Comparison of ENCODE assay signal across 20 cellular contexts in genomic region chr2:99088017-99088416, GRCh38.
DNase-seq lines count a peak whose midpoint lies in the region; ATAC-seq, FAIRE-seq and TF ChIP-seq lines count a peak whose summit lies in the region.
"Had no signal": no experiment of that assay in that cellular context is flagged by ENCODE, and none has a peak within 500 bp of the region (broad histone marks: within the 10 kb centered on the region; RNA-seq: fewer than 3 reads in every experiment).

No MANE protein-coding gene starts in this region.

- no peak for FAIRE-seq in D721Med (lab: Jason Lieb, UNC)
- FAIRE-seq: urothelium cell line had no signal

- TF ChIP-seq CTCF in KMS-11 (conservative IDR thresholded peaks at IDR 0.05; ENCODE audit: low read depth, low read length) (no peak), D721Med (IDR thresholded peaks at IDR 0.05; ENCODE audit: insufficient read depth, missing control alignments) (no peak)

- no peaks in the 10 kb centered on the region; the same call in 1 of the 2 replicates for H3K27me3 ChIP-seq in KMS-11 (ENCODE audit: insufficient read depth, low read depth)
- H3K27me3 ChIP-seq: neutrophil, sigmoid colon had no signal

- no peaks in the 10 kb centered on the region for H3K36me3 Mint-ChIP-seq in effector memory CD8-positive, alpha-beta T cell (ENCODE audit: insufficient read depth)

- no peak overlapping the region for H2AFZ ChIP-seq in KMS-11 (ENCODE audit: low read depth)

- H4K20me1 ChIP-seq in KMS-11 (ENCODE audit: insufficient read depth), result no peaks in the 10 kb centered on the region

- H3K4me1 Mint-ChIP-seq in effector memory CD8-positive, alpha-beta T cell (ENCODE audit: low read depth in 2 of 2), result peaks cover 3 to 8% of the 10 kb centered on the region in 2 donors
- H3K4me1 Mint-ChIP-seq: activated B cell treated with CpG ODN at 0.5 μM for 24 hours had no signal

- H3K4me3 Mint-ChIP-seq in effector memory CD8-positive, alpha-beta T cell, result no peak overlapping the region
- H3K4me3 Mint-ChIP-seq: activated B cell treated with CpG ODN at 0.5 μM for 24 hours; activated naive CD8-positive, alpha-beta T cell had no signal

- H3K9me3 Mint-ChIP-seq in effector memory CD8-positive, alpha-beta T cell, result no peaks in the 10 kb centered on the region

- ATAC-seq in GM18517 (IDR thresholded peaks at IDR 0.05; ENCODE audit: unreplicated experiment) (peak; percentile 46), GM21786 (IDR thresholded peaks at IDR 0.05; ENCODE audit: unreplicated experiment) (peak; percentile 65)
- peak; percentile 78 for ATAC-seq in effector memory CD8-positive, alpha-beta T cell (replicated peaks)

- H3K27ac Mint-ChIP-seq in effector memory CD8-positive, alpha-beta T cell, result no peak overlapping the region
- H3K27ac Mint-ChIP-seq: activated B cell treated with CpG ODN at 0.5 μM for 24 hours; activated naive CD8-positive, alpha-beta T cell had no signal

- no peak overlapping the region for H3K27ac ChIP-seq in KMS-11
- H3K27ac ChIP-seq: neutrophil, sigmoid colon had no signal

- H3K4me1 ChIP-seq in KMS-11 (ENCODE audit: low read depth, poor library complexity, severe bottlenecking), result peaks cover 13% of the 10 kb centered on the region
- H3K4me1 ChIP-seq: sigmoid colon had no signal

- no peaks in the 10 kb centered on the region for H3K79me2 ChIP-seq in KMS-11 (ENCODE audit: insufficient read depth, low read depth)

- H3K4me3 ChIP-seq in KMS-11 (IDR thresholded peaks at IDR 0.05; ENCODE audit: insufficient read depth, low read depth, low read length), result no peak overlapping the region
- H3K4me3 ChIP-seq: sigmoid colon had no signal

- H3K4me2 ChIP-seq in KMS-11, result peak overlapping the region; percentile 52

- peaks cover 50 to 60% of the 10 kb centered on the region in 2 donors for H3K27me3 Mint-ChIP-seq in effector memory CD8-positive, alpha-beta T cell
- H3K27me3 Mint-ChIP-seq: activated B cell treated with CpG ODN at 0.5 μM for 24 hours; activated naive CD8-positive, alpha-beta T cell had no signal

- no peak for DNase-seq in effector memory CD8-positive, alpha-beta T cell
- DNase-seq in D721Med (ENCODE audit: insufficient read length, low spot score) (no peak), NCI-H748 treated with DMSO at 0.1 percent for 48 hours (lab: John Stamatoyannopoulos, UW) (no peak), T-helper 9 cell (no peak), SKM-1 treated with dmso at 0.1 percent for 144 hours (lab: John Stamatoyannopoulos, UW; ENCODE audit: unreplicated experiment) (no peak)
- DNase-seq: activated B cell treated with CpG ODN at 0.5 μM for 24 hours; activated T-cell treated with anti-CD3 and anti-CD28 coated beads for 4 hours; C1 segment of cervical spinal cord; caudate nucleus; DMS79 treated with DMSO at 0.1 percent for 48 hours; islet precursor cell; NCI-H2081; sigmoid colon; stimulated activated naive CD4-positive, alpha-beta T cell had no signal

- no peak overlapping the region for H3K9ac ChIP-seq in KMS-11

- H3K36me3 ChIP-seq in KMS-11 (ENCODE audit: insufficient read depth), result no peaks in the 10 kb centered on the region
- H3K36me3 ChIP-seq: neutrophil, sigmoid colon had no signal
